19 cellular contexts compared by ENCODE assay signal in the genomic region with DNA sequence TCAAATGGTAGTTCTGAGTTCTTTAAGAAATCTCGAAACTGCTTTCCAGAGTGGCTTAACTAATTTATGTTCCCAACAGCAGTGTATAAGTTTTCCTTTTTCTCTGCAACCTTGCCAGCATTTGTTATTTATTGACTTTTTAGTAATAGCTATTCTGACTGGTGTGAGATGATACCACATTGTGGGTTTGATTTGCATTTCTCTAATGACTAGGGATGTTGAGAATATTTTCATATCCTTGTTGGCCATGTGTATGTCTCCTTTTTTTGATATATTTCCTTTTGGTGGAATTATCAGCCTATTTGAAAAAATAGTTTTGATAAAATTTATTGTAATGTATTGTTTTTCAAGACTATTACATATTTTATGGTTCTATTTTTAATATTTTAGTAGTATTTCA.
A peak's percentile ranks its signal among the peaks of the same experiment; 100 is the strongest.
DNase-seq lines count a peak whose midpoint lies in the region; ATAC-seq and TF ChIP-seq lines count a peak whose summit lies in the region.
"Had no signal": no experiment of that assay in that cellular context is flagged by ENCODE, and none has a peak within 500 bp of the region (broad histone marks: within the 10 kb centered on the region; RNA-seq: fewer than 3 reads in every experiment).

No MANE protein-coding gene starts in this region.

- H3K36me3 ChIP-seq in tibial nerve, result no peaks in the 10 kb centered on the region
- H3K36me3 ChIP-seq: BLaER1 treated with 17β-estradiol and CSF1 and Interleukin-3, amounts not matched to agents 10 nM and 100 nM had no signal

- ATAC-seq in GM18861 (IDR thresholded peaks at IDR 0.05; ENCODE audit: unreplicated experiment), result peak; percentile 52
- ATAC-seq in GM18909 (IDR thresholded peaks at IDR 0.05; ENCODE audit: poor library complexity, unreplicated experiment), result peak; percentile 41
- no peak for ATAC-seq in HG02973 (IDR thresholded peaks at IDR 0.05; ENCODE audit: unreplicated experiment)
- ATAC-seq: A549; CD8-positive, alpha-beta T cell; GM12878 had no signal

- no peak for TF ChIP-seq CTCF in tibial nerve (IDR thresholded peaks at IDR 0.05)

- no peaks in the 10 kb centered on the region for H3K4me1 ChIP-seq in tibial nerve
- H3K4me1 ChIP-seq: A549; BLaER1 treated with 17β-estradiol and CSF1 and Interleukin-3, amounts not matched to agents 10 nM and 100 nM; Caco-2 had no signal

- WGBS in tibial nerve, 2 donors, result 88 to 94% methylated on average over 1 of the region's 1 CpG

- DNase-seq in NCI-H526 treated with DMSO at 0.1 percent for 48 hours (lab: John Stamatoyannopoulos, UW) (peak; percentile 55), kidney tubule cell (ENCODE audit: low spot score) (peak; percentile 42), NCI-H146 (lab: John Stamatoyannopoulos, UW) (no peak), tibial nerve (ENCODE audit: low spot score in 2 of 2) (no peak)
- DNase-seq: AML-193; Caco-2; Calu3; CD4-positive, alpha-beta T cell; CD8-positive, alpha-beta T cell; DMS79 treated with DMSO at 0.1 percent for 48 hours; GDM1 had no signal

- no peaks in the 10 kb centered on the region for H3K27me3 ChIP-seq in tibial nerve
- H3K27me3 ChIP-seq: BLaER1 treated with 17β-estradiol and CSF1 and Interleukin-3, amounts not matched to agents 10 nM and 100 nM had no signal

- H3K27ac ChIP-seq in tibial nerve, result no peak overlapping the region
- H3K27ac ChIP-seq: 22Rv1; A549; BLaER1 treated with 17β-estradiol and CSF1 and Interleukin-3, amounts not matched to agents 10 nM and 100 nM; C4-2B had no signal

- H3K9me3 ChIP-seq in tibial nerve, result no peaks in the 10 kb centered on the region
- H3K9me3 ChIP-seq: A549 had no signal

- TF ChIP-seq POLR2A in tibial nerve (IDR thresholded peaks at IDR 0.05), result no peak

- TF ChIP-seq EP300 in tibial nerve (IDR thresholded peaks at IDR 0.05), result no peak

- H3K4me3 ChIP-seq in tibial nerve, result no peak overlapping the region
- H3K4me3 ChIP-seq: A549; BLaER1 treated with 17β-estradiol and CSF1 and Interleukin-3, amounts not matched to agents 10 nM and 100 nM; GM12878 had no signal

Comparison
In these comparisons a context has a peak if more than half of its experiments do, and no peak if none do; other contexts are left out.
1. DNase-seq: peak in NCI-H526 treated with DMSO at 0.1 percent for 48 hours (single experiment) and kidney tubule cell (single experiment); none in NCI-H146 (single experiment) and tibial nerve (0 of 2).